ENCODE assay signal across 18 cellular contexts in the genomic region with DNA sequence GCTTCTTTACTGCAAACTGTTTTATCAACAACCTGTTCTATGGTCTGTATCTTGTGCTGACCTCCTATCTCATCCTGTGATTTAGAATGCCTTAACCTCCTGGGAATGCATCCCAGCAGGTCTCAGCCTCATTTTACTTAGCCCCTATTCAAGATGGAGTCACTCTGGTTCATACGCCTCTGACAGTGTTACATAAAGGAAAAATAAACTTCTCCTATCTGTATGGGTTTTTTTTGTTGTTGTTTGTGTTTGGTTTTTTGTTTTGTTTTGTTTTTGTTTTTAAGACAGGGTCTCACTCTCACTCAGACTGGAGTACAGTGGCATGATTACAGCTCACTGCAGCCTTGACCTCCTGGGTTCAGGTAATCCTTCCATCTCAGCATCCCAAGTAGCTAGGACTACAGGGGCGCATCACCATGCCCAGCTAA.
DNase-seq lines count a peak whose midpoint lies in the region; ATAC-seq lines count a peak whose summit lies in the region.
"Had no signal": no experiment of that assay in that cellular context is flagged by ENCODE, and none has a peak within 500 bp of the region (broad histone marks: within the 10 kb centered on the region; RNA-seq: fewer than 3 reads in every experiment).

No MANE protein-coding gene starts in this region.

- peaks cover 38% of the 10 kb centered on the region for H3K4me1 Mint-ChIP-seq in activated CD4-positive, alpha-beta T cell treated with anti-CD3 and anti-CD28 coated beads, Interleukin-2, amount 10 ng/mL, durations not matched to agents 7 days and 5 days
- H3K4me1 Mint-ChIP-seq in activated CD4-positive, alpha-beta T cell treated with anti-CD3 and anti-CD28 coated beads, Interleukin-2, amount 10 ng/mL, durations not matched to agents 24 days and 14 days, result peaks cover 29% of the 10 kb centered on the region
- H3K4me1 Mint-ChIP-seq in CD4-positive, CD25-positive, alpha-beta regulatory T cell, result peaks cover 16 to 33% (median 23%) of the 10 kb centered on the region in 4 donors
- H3K4me1 Mint-ChIP-seq in activated naive CD8-positive, alpha-beta T cell treated with anti-CD3 and anti-CD28 coated beads, Interleukin-2, amount 50 U/mL, for 24 hours, result peaks cover 25% of the 10 kb centered on the region

- DNase-seq in activated CD4-positive, alpha-beta T cell treated with anti-CD3 and anti-CD28 coated beads, Interleukin-2, amount 10 ng/mL, durations not matched to agents 7 days and 5 days, result no peak
- DNase-seq in activated CD4-positive, alpha-beta T cell treated with anti-CD3 and anti-CD28 coated beads, Interleukin-2, amount 10 ng/mL, durations not matched to agents 24 days and 14 days, result no peak
- DNase-seq in CD4-positive, CD25-positive, alpha-beta regulatory T cell, result no peak
- no peak for DNase-seq in activated naive CD8-positive, alpha-beta T cell treated with anti-CD3 and anti-CD28 coated beads, Interleukin-2, amount 50 U/mL, for 24 hours
- DNase-seq in trophoblast cell (no peak), NOMO-1 (lab: John Stamatoyannopoulos, UW; ENCODE audit: unreplicated experiment in 2 of 2) (no peak)
- DNase-seq: AML-193, C1 segment of cervical spinal cord, Kasumi-1, NCI-H1694, NCI-H2081, NCI-H2171, NCI-H345, NCI-H524, NCI-H774 had no signal

- peak overlapping the region; percentile 80 for H2BK12ac ChIP-seq in trophoblast cell (ENCODE audit: low read length)

- no peak overlapping the region for H3K4me2 ChIP-seq in trophoblast cell (ENCODE audit: low read length)

- no peak overlapping the region for H2AK5ac ChIP-seq in trophoblast cell (ENCODE audit: low read length)

- H3K18ac ChIP-seq in trophoblast cell (ENCODE audit: low read length), result no peak overlapping the region

- no peak overlapping the region for H3K14ac ChIP-seq in trophoblast cell (ENCODE audit: low read length)

- no peak overlapping the region for H3K23ac ChIP-seq in trophoblast cell (ENCODE audit: low read length)

- H3K36me3 Mint-ChIP-seq in activated CD4-positive, alpha-beta T cell treated with anti-CD3 and anti-CD28 coated beads, Interleukin-2, amount 10 ng/mL, durations not matched to agents 7 days and 5 days (ENCODE audit: low read depth), result peaks cover 9% of the 10 kb centered on the region
- H3K36me3 Mint-ChIP-seq in activated CD4-positive, alpha-beta T cell treated with anti-CD3 and anti-CD28 coated beads, Interleukin-2, amount 10 ng/mL, durations not matched to agents 24 days and 14 days (ENCODE audit: low read depth), result peaks cover 8% of the 10 kb centered on the region
- peaks cover 16% of the 10 kb centered on the region for H3K36me3 Mint-ChIP-seq in CD4-positive, CD25-positive, alpha-beta regulatory T cell
- peaks cover 4% of the 10 kb centered on the region for H3K36me3 Mint-ChIP-seq in activated naive CD8-positive, alpha-beta T cell treated with anti-CD3 and anti-CD28 coated beads, Interleukin-2, amount 50 U/mL, for 24 hours (ENCODE audit: low read depth)

- peak overlapping the region; percentile 68 for H3K27ac Mint-ChIP-seq in activated CD4-positive, alpha-beta T cell treated with anti-CD3 and anti-CD28 coated beads, Interleukin-2, amount 10 ng/mL, durations not matched to agents 7 days and 5 days
- H3K27ac Mint-ChIP-seq in activated CD4-positive, alpha-beta T cell treated with anti-CD3 and anti-CD28 coated beads, Interleukin-2, amount 10 ng/mL, durations not matched to agents 24 days and 14 days, result no peak overlapping the region
- peak overlapping the region in 2 of 3 donors; percentile 52 to 82 for H3K27ac Mint-ChIP-seq in CD4-positive, CD25-positive, alpha-beta regulatory T cell
- peak overlapping the region; percentile 12 for H3K27ac Mint-ChIP-seq in activated naive CD8-positive, alpha-beta T cell treated with anti-CD3 and anti-CD28 coated beads, Interleukin-2, amount 50 U/mL, for 24 hours

- no peak overlapping the region for H3K4ac ChIP-seq in trophoblast cell (ENCODE audit: low read depth, low read length)

- H3K4me3 ChIP-seq in CD4-positive, CD25-positive, alpha-beta regulatory T cell (ENCODE audit: low read depth, low read length), result no peak overlapping the region
- H3K4me3 ChIP-seq in trophoblast cell (ENCODE audit: low read depth, low read length), result no peak overlapping the region
- H3K4me3 ChIP-seq: SJSA1 had no signal

- H4K12ac ChIP-seq in trophoblast cell (ENCODE audit: low read depth, low read length), result no peak overlapping the region

- no peak overlapping the region for H3K9ac ChIP-seq in trophoblast cell (ENCODE audit: low read length)

- POLR2A ChIA-PET in activated CD4-positive, alpha-beta T cell treated with anti-CD3 and anti-CD28 coated beads, Interleukin-2, amount 10 ng/mL, durations not matched to agents 7 days and 5 days (lab: Charles Lee), result no interaction called here

- no peaks in the 10 kb centered on the region for H3K36me3 ChIP-seq in CD4-positive, CD25-positive, alpha-beta regulatory T cell (ENCODE audit: control insufficient read depth, insufficient read depth, low read length)
- no peaks in the 10 kb centered on the region for H3K36me3 ChIP-seq in trophoblast cell (ENCODE audit: control insufficient read depth in 1 of 2, insufficient read depth in 2 of 2, low read length in 2 of 2)
- H3K36me3 ChIP-seq: SJSA1 had no signal

- ATAC-seq in CD4-positive, CD25-positive, alpha-beta regulatory T cell (ENCODE audit: low read depth in 2 of 2), result no peak
- ATAC-seq in activated naive CD8-positive, alpha-beta T cell treated with anti-CD3 and anti-CD28 coated beads, Interleukin-2, amount 50 U/mL, for 24 hours, result no peak
- ATAC-seq in GM21526 (IDR thresholded peaks at IDR 0.05; ENCODE audit: low FRiP score, unreplicated experiment), result no peak

- H2BK120ac ChIP-seq in trophoblast cell (ENCODE audit: insufficient read depth, low read length, poor library complexity), result peak overlapping the region; percentile 14

- WGBS in trophoblast cell (ENCODE audit: extremely low coverage, insufficient coverage, insufficient read length), result no CpG with 5 or more reads among the region's 2 CpGs

- no peaks in the 10 kb centered on the region for H3K27me3 Mint-ChIP-seq in activated CD4-positive, alpha-beta T cell treated with anti-CD3 and anti-CD28 coated beads, Interleukin-2, amount 10 ng/mL, durations not matched to agents 7 days and 5 days
- H3K27me3 Mint-ChIP-seq in activated CD4-positive, alpha-beta T cell treated with anti-CD3 and anti-CD28 coated beads, Interleukin-2, amount 10 ng/mL, durations not matched to agents 24 days and 14 days, result no peaks in the 10 kb centered on the region
- no peaks in the 10 kb centered on the region for H3K27me3 Mint-ChIP-seq in CD4-positive, CD25-positive, alpha-beta regulatory T cell
- H3K27me3 Mint-ChIP-seq in activated naive CD8-positive, alpha-beta T cell treated with anti-CD3 and anti-CD28 coated beads, Interleukin-2, amount 50 U/mL, for 24 hours, result no peaks in the 10 kb centered on the region
- H3K27me3 Mint-ChIP-seq: IgD-negative memory B cell had no signal

- no peak overlapping the region for H2BK5ac ChIP-seq in trophoblast cell (ENCODE audit: low read depth, low read length, poor library complexity)

- H3K9me3 ChIP-seq in CD4-positive, CD25-positive, alpha-beta regulatory T cell (ENCODE audit: control insufficient read depth in 2 of 2, low read length in 2 of 2), result no peaks in the 10 kb centered on the region
- H3K9me3 ChIP-seq in trophoblast cell (ENCODE audit: insufficient read depth, low read depth, low read length), result no peaks in the 10 kb centered on the region
- H3K9me3 ChIP-seq: SJSA1 had no signal

- H4K8ac ChIP-seq in trophoblast cell (ENCODE audit: low read depth, low read length), result no peak overlapping the region

- CTCF ChIA-PET in activated CD4-positive, alpha-beta T cell treated with anti-CD3 and anti-CD28 coated beads, Interleukin-2, amount 10 ng/mL, durations not matched to agents 7 days and 5 days (lab: Charles Lee), result no interaction called here

- no peak overlapping the region for H2AFZ ChIP-seq in trophoblast cell (ENCODE audit: insufficient read depth, low read length, poor library complexity)

- peaks cover 14% of the 10 kb centered on the region for H3K79me1 ChIP-seq in trophoblast cell (ENCODE audit: low read length)

- H3K27me3 ChIP-seq in CD4-positive, CD25-positive, alpha-beta regulatory T cell (ENCODE audit: control insufficient read depth, insufficient read depth, low read length), result no peaks in the 10 kb centered on the region
- no peaks in the 10 kb centered on the region for H3K27me3 ChIP-seq in trophoblast cell (ENCODE audit: insufficient read depth, low read length)
- H3K27me3 ChIP-seq: SJSA1 had no signal

- no peak overlapping the region for H4K91ac ChIP-seq in trophoblast cell (ENCODE audit: low read depth, low read length)

- no peak overlapping the region for H3K4me3 Mint-ChIP-seq in activated CD4-positive, alpha-beta T cell treated with anti-CD3 and anti-CD28 coated beads, Interleukin-2, amount 10 ng/mL, durations not matched to agents 7 days and 5 days
- H3K4me3 Mint-ChIP-seq in activated CD4-positive, alpha-beta T cell treated with anti-CD3 and anti-CD28 coated beads, Interleukin-2, amount 10 ng/mL, durations not matched to agents 24 days and 14 days, result no peak overlapping the region
- H3K4me3 Mint-ChIP-seq in CD4-positive, CD25-positive, alpha-beta regulatory T cell, result no peak overlapping the region
- no peak overlapping the region for H3K4me3 Mint-ChIP-seq in activated naive CD8-positive, alpha-beta T cell treated with anti-CD3 and anti-CD28 coated beads, Interleukin-2, amount 50 U/mL, for 24 hours
- H3K4me3 Mint-ChIP-seq: IgD-negative memory B cell had no signal

- H3K4me1 ChIP-seq in CD4-positive, CD25-positive, alpha-beta regulatory T cell (ENCODE audit: control insufficient read depth, insufficient read depth, low read length, poor library complexity, severe bottlenecking), result peaks cover 11% of the 10 kb centered on the region
- peaks cover 2 to 10% of the 10 kb centered on the region in 2 experiments for H3K4me1 ChIP-seq in trophoblast cell (ENCODE audit: control insufficient read depth in 1 of 2, insufficient read depth in 2 of 2, low read length in 2 of 2)
- H3K4me1 ChIP-seq: SJSA1 had no signal

- peaks cover 20% of the 10 kb centered on the region for H3K9me3 Mint-ChIP-seq in activated CD4-positive, alpha-beta T cell treated with anti-CD3 and anti-CD28 coated beads, Interleukin-2, amount 10 ng/mL, durations not matched to agents 7 days and 5 days
- peaks cover 10% of the 10 kb centered on the region for H3K9me3 Mint-ChIP-seq in activated CD4-positive, alpha-beta T cell treated with anti-CD3 and anti-CD28 coated beads, Interleukin-2, amount 10 ng/mL, durations not matched to agents 24 days and 14 days
- peaks cover 0 to 6% (median 0%) of the 10 kb centered on the region in 7 donors for H3K9me3 Mint-ChIP-seq in CD4-positive, CD25-positive, alpha-beta regulatory T cell
- H3K9me3 Mint-ChIP-seq in activated naive CD8-positive, alpha-beta T cell treated with anti-CD3 and anti-CD28 coated beads, Interleukin-2, amount 50 U/mL, for 24 hours, result no peaks in the 10 kb centered on the region

- no peak overlapping the region for H3K27ac ChIP-seq in CD4-positive, CD25-positive, alpha-beta regulatory T cell (ENCODE audit: insufficient read depth, low read length, poor library complexity, severe bottlenecking)
- H3K27ac ChIP-seq in trophoblast cell (ENCODE audit: low read depth, low read length), result no peak overlapping the region
- H3K27ac ChIP-seq: SJSA1 had no signal

- no peaks in the 10 kb centered on the region for H3K79me2 ChIP-seq in trophoblast cell (ENCODE audit: control insufficient read depth, insufficient read depth, low read length, poor library complexity)

- intact Hi-C loops in activated CD4-positive, alpha-beta T cell treated with anti-CD3 and anti-CD28 coated beads, Interleukin-2, amount 10 ng/mL, durations not matched to agents 24 days and 14 days (cut with micrococcal nuclease), result no loop called here
